1 cellular context compared by ENCODE assay signal in genomic region chr9:1929722-1930621, GRCh38.
A peak's percentile ranks its signal among the peaks of the same experiment; 100 is the strongest.
TF ChIP-seq lines count a peak whose summit lies in the region.

No MANE protein-coding gene starts in this region.

TF ChIP-seq in HepG2, 621 proteins besides CTCF, POLR2A, EP300 and RAD21 (continued from another document):
- TF ChIP-seq MNT (IDR thresholded peaks at IDR 0.05): 0 out of 2 replicates have a peak, but pooled peaks have one; percentile 21
